ENCODE assay signal across 10 cellular contexts in genomic region chr20:44208165-44208564, GRCh38. TPM values are rescaled to one million over a fixed set of nuclear protein-coding genes. Genes with fewer than 3 reads are reported as not detected.
DNase-seq lines count a peak whose midpoint lies in the region; ATAC-seq and TF ChIP-seq lines count a peak whose summit lies in the region.
"Had no signal": no experiment of that assay in that cellular context is flagged by ENCODE, and none has a peak within 500 bp of the region (broad histone marks: within the 10 kb centered on the region; RNA-seq: fewer than 3 reads in every experiment).

No MANE protein-coding gene starts in this region.

- H3K9me3 Mint-ChIP-seq in activated naive CD4-positive, alpha-beta T cell treated with anti-CD3 and anti-CD28 coated beads, Interleukin-2, amount 10 ng/mL, durations not matched to agents 7 days and 5 days = no peaks in the 10 kb centered on the region
- no peaks in the 10 kb centered on the region for H3K9me3 Mint-ChIP-seq in activated naive CD4-positive, alpha-beta T cell treated with anti-CD3 and anti-CD28 coated beads for 36 hours

- H3K4me3 ChIP-seq in WI38 (ENCODE audit: low read depth, low read length) (peak overlapping the region; percentile 99), hepatocyte (peak overlapping the region; percentile 74), suprapubic skin (peak overlapping the region; percentile 76)

- H3K27me3 Mint-ChIP-seq in activated naive CD4-positive, alpha-beta T cell treated with anti-CD3 and anti-CD28 coated beads, Interleukin-2, amount 10 ng/mL, durations not matched to agents 7 days and 5 days = peaks cover 6% of the 10 kb centered on the region
- H3K27me3 Mint-ChIP-seq in activated naive CD4-positive, alpha-beta T cell treated with anti-CD3 and anti-CD28 coated beads for 36 hours (ENCODE audit: low read depth) = no peaks in the 10 kb centered on the region

- no peaks in the 10 kb centered on the region for H3K27me3 ChIP-seq in hepatocyte
- no peaks in the 10 kb centered on the region for H3K27me3 ChIP-seq in suprapubic skin

- peaks cover 39% of the 10 kb centered on the region for H4K20me1 ChIP-seq in hepatocyte (ENCODE audit: insufficient read depth, poor library complexity, severe bottlenecking)

- DNase-seq in activated naive CD4-positive, alpha-beta T cell treated with anti-CD3 and anti-CD28 coated beads, Interleukin-2, amount 10 ng/mL, durations not matched to agents 7 days and 5 days = no peak
- no peak for DNase-seq in activated naive CD4-positive, alpha-beta T cell treated with anti-CD3 and anti-CD28 coated beads for 36 hours
- no peak for DNase-seq in hepatocyte (ENCODE audit: low spot score)
- DNase-seq in suprapubic skin (ENCODE audit: low spot score in 2 of 2) = no peak
- DNase-seq in GM13976 (ENCODE audit: low spot score) = no peak
- no peak for DNase-seq in stimulated activated CD8-positive, alpha-beta memory T cell treated with anti-CD3 and anti-CD28 coated beads, Interleukin-4, amount 100 ng/mL, for 48 hours
- DNase-seq: NCI-H1694 treated with DMSO at 0.1 percent for 48 hours had no signal

- H3K4me3 Mint-ChIP-seq in activated naive CD4-positive, alpha-beta T cell treated with anti-CD3 and anti-CD28 coated beads, Interleukin-2, amount 10 ng/mL, durations not matched to agents 7 days and 5 days = peak overlapping the region; percentile 2
- no peak overlapping the region for H3K4me3 Mint-ChIP-seq in activated naive CD4-positive, alpha-beta T cell treated with anti-CD3 and anti-CD28 coated beads for 36 hours

- H3K79me2 ChIP-seq in hepatocyte = peaks cover 80% of the 10 kb centered on the region

- 70% methylated on average over 7 of the region's 7 CpGs for WGBS in hepatocyte (ENCODE audit: low lambda C conversion rate, missing lambda C conversion rate)
- WGBS in suprapubic skin = 50% methylated on average over 7 of the region's 7 CpGs

- H3K4me2 ChIP-seq in hepatocyte = peak overlapping the region; percentile 92

- H3K4me1 ChIP-seq in hepatocyte (ENCODE audit: insufficient read depth) = peaks cover 26% of the 10 kb centered on the region
- peaks cover 71% of the 10 kb centered on the region for H3K4me1 ChIP-seq in suprapubic skin

- H3K36me3 ChIP-seq in hepatocyte (replicated peaks; ENCODE audit: insufficient read depth, low read depth) = no peaks in the 10 kb centered on the region
- peaks cover 6% of the 10 kb centered on the region for H3K36me3 ChIP-seq in suprapubic skin

- intact Hi-C loops in activated naive CD4-positive, alpha-beta T cell treated with anti-CD3 and anti-CD28 coated beads for 36 hours (cut with micrococcal nuclease) = no loop called here

- H3K36me3 Mint-ChIP-seq in activated naive CD4-positive, alpha-beta T cell treated with anti-CD3 and anti-CD28 coated beads, Interleukin-2, amount 10 ng/mL, durations not matched to agents 7 days and 5 days = peaks cover 26% of the 10 kb centered on the region
- peaks cover 12% of the 10 kb centered on the region for H3K36me3 Mint-ChIP-seq in activated naive CD4-positive, alpha-beta T cell treated with anti-CD3 and anti-CD28 coated beads for 36 hours (ENCODE audit: low read depth)

- H3K27ac ChIP-seq in hepatocyte (peak overlapping the region; percentile 2), suprapubic skin (no peak overlapping the region)
- H3K27ac ChIP-seq: C4-2B had no signal

- peaks cover 52% of the 10 kb centered on the region for H3K4me1 Mint-ChIP-seq in activated naive CD4-positive, alpha-beta T cell treated with anti-CD3 and anti-CD28 coated beads, Interleukin-2, amount 10 ng/mL, durations not matched to agents 7 days and 5 days
- peaks cover 63% of the 10 kb centered on the region for H3K4me1 Mint-ChIP-seq in activated naive CD4-positive, alpha-beta T cell treated with anti-CD3 and anti-CD28 coated beads for 36 hours (ENCODE audit: low read depth)

- CTCF ChIA-PET in activated naive CD4-positive, alpha-beta T cell treated with anti-CD3 and anti-CD28 coated beads, Interleukin-2, amount 10 ng/mL, durations not matched to agents 7 days and 5 days (lab: Charles Lee) = no interaction called here
- CTCF ChIA-PET in activated naive CD4-positive, alpha-beta T cell treated with anti-CD3 and anti-CD28 coated beads for 36 hours (lab: Charles Lee) = interaction anchor here (0.7 to 1.3 kb wide), 2 partner anchors 103 to 402 kb away, joined by 3 to 4 read pairs; partner anchors contain the start of gene FITM2

- H3K9me2 ChIP-seq in hepatocyte (replicated peaks; ENCODE audit: insufficient read depth) = no peaks in the 10 kb centered on the region

- H2AFZ ChIP-seq in hepatocyte = no peak overlapping the region

- TF ChIP-seq EP300 in suprapubic skin (IDR thresholded peaks at IDR 0.05) = no peak

- TF ChIP-seq CTCF in WI38 (IDR thresholded peaks at IDR 0.05; ENCODE audit: low read depth, low read length) (no peak), hepatocyte (IDR thresholded peaks at IDR 0.05; ENCODE audit: poor library complexity) (no peak), suprapubic skin (IDR thresholded peaks at IDR 0.05) (no peak), GM13976 (IDR thresholded peaks at IDR 0.05; ENCODE audit: borderline replicate concordance, control extremely low read depth, extremely low read depth, insufficient read depth, missing control alignments) (no peak)

- ATAC-seq in HG03159 (IDR thresholded peaks at IDR 0.05; ENCODE audit: unreplicated experiment) = no peak

- H3K27ac Mint-ChIP-seq in activated naive CD4-positive, alpha-beta T cell treated with anti-CD3 and anti-CD28 coated beads, Interleukin-2, amount 10 ng/mL, durations not matched to agents 7 days and 5 days = no peak overlapping the region
- H3K27ac Mint-ChIP-seq in activated naive CD4-positive, alpha-beta T cell treated with anti-CD3 and anti-CD28 coated beads for 36 hours = no peak overlapping the region

- in situ Hi-C loops in GM13976 (cut with MboI; ENCODE audit: low sequenced_read_pairs, unreplicated experiment) = no loop called here

- no peak for TF ChIP-seq POLR2A in suprapubic skin (IDR thresholded peaks at IDR 0.05)

- H3K9me3 ChIP-seq in hepatocyte (ENCODE audit: low read depth) (no peaks in the 10 kb centered on the region), suprapubic skin (no peaks in the 10 kb centered on the region)

RNA-seq across cellular contexts. Expression of gene OSER1, which starts 2.4 kb away (rescaled TPM):
- total RNA-seq in activated naive CD4-positive, alpha-beta T cell treated with anti-CD3 and anti-CD28 coated beads for 36 hours = 10 to 100 TPM; 27.7 to 28.4 TPM
- 34.7 and 42.7 TPM in 2 replicates for total RNA-seq in hepatocyte
- polyA plus RNA-seq in hepatocyte = 33.8 and 49.4 TPM in 2 replicates
- 10 to 100 TPM; 34.2 to 51.6 (median 41.3) TPM for total RNA-seq in suprapubic skin

RNA-seq across cellular contexts. Expression of gene JPH2, which starts 21.2 kb away (rescaled TPM):
- not detected for total RNA-seq in activated naive CD4-positive, alpha-beta T cell treated with anti-CD3 and anti-CD28 coated beads for 36 hours
- total RNA-seq in hepatocyte (5.7 and 6.6 TPM in 2 replicates), suprapubic skin (1 to 10 TPM; 3.8 to 5.0 (median 4.5) TPM)
- 8.3 and 13.5 TPM in 2 replicates for polyA plus RNA-seq in hepatocyte

RNA-seq across cellular contexts. Expression of gene GDAP1L1, which starts 38.9 kb away (rescaled TPM):
- total RNA-seq in activated naive CD4-positive, alpha-beta T cell treated with anti-CD3 and anti-CD28 coated beads for 36 hours = under 1 TPM; 0.27 to 0.50 TPM
- total RNA-seq in hepatocyte = 0.48 and 2.2 TPM in 2 replicates
- 0.57 and 0.77 TPM in 2 replicates for polyA plus RNA-seq in hepatocyte
- total RNA-seq in suprapubic skin = not detected
